2 cellular contexts compared by ENCODE assay signal in the genomic region with DNA sequence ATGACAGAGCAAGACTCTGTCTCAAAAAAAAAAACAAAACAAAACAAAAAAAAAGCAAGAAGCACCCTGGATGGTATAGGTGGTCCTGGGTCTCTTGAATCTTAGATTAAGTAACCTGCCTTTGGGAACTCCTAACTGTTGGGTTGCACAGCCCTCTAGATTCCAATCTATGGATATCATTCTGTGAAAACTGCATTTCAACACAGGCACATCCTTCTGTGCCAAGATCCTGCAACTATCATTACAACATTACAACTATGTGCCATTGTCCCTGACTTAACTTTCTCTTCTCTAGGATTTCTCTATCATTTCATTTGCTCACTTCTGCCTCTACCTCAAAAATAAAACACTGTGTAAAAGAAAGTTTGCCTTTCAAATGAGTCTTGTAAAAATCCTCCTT.
TF ChIP-seq lines count a peak whose summit lies in the region.

No MANE protein-coding gene starts in this region.

TF ChIP-seq in IMR-90, 13 proteins besides CTCF, POLR2A, EP300 and RAD21:
- TF ChIP-seq MXI1 (IDR thresholded peaks at IDR 0.05; ENCODE audit: borderline replicate concordance, low read depth, low read length): no peak
- TF ChIP-seq FOS (IDR thresholded peaks at IDR 0.05; ENCODE audit: low read depth, low read length): no peak
- TF ChIP-seq BHLHE40 (IDR thresholded peaks at IDR 0.05; ENCODE audit: low read depth, low read length): no peak
- TF ChIP-seq SMC3 (IDR thresholded peaks at IDR 0.05; ENCODE audit: low read depth, low read length): no peak
- TF ChIP-seq USF2 (IDR thresholded peaks at IDR 0.05; ENCODE audit: low read depth, low read length): no peak
- TF ChIP-seq MAFK (IDR thresholded peaks at IDR 0.05; ENCODE audit: low read depth, low read length): no peak
- TF ChIP-seq CHD1 (IDR thresholded peaks at IDR 0.05; ENCODE audit: low read depth, low read length): no peak
- no peak for TF ChIP-seq NFE2L2 (IDR thresholded peaks at IDR 0.05; ENCODE audit: low read depth, low read length)
- no peak for TF ChIP-seq CEBPB (IDR thresholded peaks at IDR 0.05; ENCODE audit: low read depth, low read length)
- TF ChIP-seq, protein P1, sequence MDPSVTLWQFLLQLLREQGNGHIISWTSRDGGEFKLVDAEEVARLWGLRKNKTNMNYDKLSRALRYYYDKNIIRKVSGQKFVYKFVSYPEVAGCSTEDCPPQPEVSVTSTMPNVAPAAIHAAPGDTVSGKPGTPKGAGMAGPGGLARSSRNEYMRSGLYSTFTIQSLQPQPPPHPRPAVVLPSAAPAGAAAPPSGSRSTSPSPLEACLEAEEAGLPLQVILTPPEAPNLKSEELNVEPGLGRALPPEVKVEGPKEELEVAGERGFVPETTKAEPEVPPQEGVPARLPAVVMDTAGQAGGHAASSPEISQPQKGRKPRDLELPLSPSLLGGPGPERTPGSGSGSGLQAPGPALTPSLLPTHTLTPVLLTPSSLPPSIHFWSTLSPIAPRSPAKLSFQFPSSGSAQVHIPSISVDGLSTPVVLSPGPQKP (IDR thresholded peaks at IDR 0.05; ENCODE audit: borderline replicate concordance, low read depth, low read length): no peak
- TF ChIP-seq MAZ (IDR thresholded peaks at IDR 0.05; ENCODE audit: borderline replicate concordance, low read depth, low read length): no peak
- TF ChIP-seq RFX5 (IDR thresholded peaks at IDR 0.05; ENCODE audit: low read depth, low read length): no peak
- no peak for TF ChIP-seq RCOR1 (IDR thresholded peaks at IDR 0.05; ENCODE audit: insufficient replicate concordance, low read length)

TF ChIP-seq in SK-N-SH, 30 proteins besides CTCF, POLR2A, EP300 and RAD21:
- TF ChIP-seq, protein P2, sequence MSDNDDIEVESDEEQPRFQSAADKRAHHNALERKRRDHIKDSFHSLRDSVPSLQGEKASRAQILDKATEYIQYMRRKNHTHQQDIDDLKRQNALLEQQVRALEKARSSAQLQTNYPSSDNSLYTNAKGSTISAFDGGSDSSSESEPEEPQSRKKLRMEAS (IDR thresholded peaks at IDR 0.05; ENCODE audit: low read depth): no peak
- TF ChIP-seq MEF2A (IDR thresholded peaks at IDR 0.05; ENCODE audit: borderline replicate concordance, low read depth): no peak
- no peak for TF ChIP-seq ZBTB33 (IDR thresholded peaks at IDR 0.05; ENCODE audit: borderline replicate concordance, low read depth)
- no peak for TF ChIP-seq MXI1 (IDR thresholded peaks at IDR 0.05; ENCODE audit: low read depth, low read length)
- no peak for TF ChIP-seq RCOR1 (IDR thresholded peaks at IDR 0.05; ENCODE audit: low read length)
- TF ChIP-seq FOSL2 (IDR thresholded peaks at IDR 0.05; ENCODE audit: borderline replicate concordance, low read depth): no peak
- no peak for TF ChIP-seq PBX3 (IDR thresholded peaks at IDR 0.05)
- no peak for TF ChIP-seq SIN3A (IDR thresholded peaks at IDR 0.05; ENCODE audit: borderline replicate concordance, low read depth, low read length)
- no peak for TF ChIP-seq TAF1 (IDR thresholded peaks at IDR 0.05; ENCODE audit: borderline replicate concordance, low read depth, low read length)
- TF ChIP-seq JUND (IDR thresholded peaks at IDR 0.05): no peak
- no peak for TF ChIP-seq RXRA (IDR thresholded peaks at IDR 0.05; ENCODE audit: borderline replicate concordance, low read depth)
- TF ChIP-seq YY1 (IDR thresholded peaks at IDR 0.05; ENCODE audit: low read depth): no peak
- no peak for TF ChIP-seq FOXM1 (IDR thresholded peaks at IDR 0.05; ENCODE audit: low read depth)
- no peak for TF ChIP-seq USF2 (IDR thresholded peaks at IDR 0.05; ENCODE audit: borderline replicate concordance, low read depth, low read length)
- TF ChIP-seq, protein P3, sequence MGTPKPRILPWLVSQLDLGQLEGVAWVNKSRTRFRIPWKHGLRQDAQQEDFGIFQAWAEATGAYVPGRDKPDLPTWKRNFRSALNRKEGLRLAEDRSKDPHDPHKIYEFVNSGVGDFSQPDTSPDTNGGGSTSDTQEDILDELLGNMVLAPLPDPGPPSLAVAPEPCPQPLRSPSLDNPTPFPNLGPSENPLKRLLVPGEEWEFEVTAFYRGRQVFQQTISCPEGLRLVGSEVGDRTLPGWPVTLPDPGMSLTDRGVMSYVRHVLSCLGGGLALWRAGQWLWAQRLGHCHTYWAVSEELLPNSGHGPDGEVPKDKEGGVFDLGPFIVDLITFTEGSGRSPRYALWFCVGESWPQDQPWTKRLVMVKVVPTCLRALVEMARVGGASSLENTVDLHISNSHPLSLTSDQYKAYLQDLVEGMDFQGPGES (IDR thresholded peaks at IDR 0.05; ENCODE audit: low read depth, low read length): no peak
